In the genomic region with DNA sequence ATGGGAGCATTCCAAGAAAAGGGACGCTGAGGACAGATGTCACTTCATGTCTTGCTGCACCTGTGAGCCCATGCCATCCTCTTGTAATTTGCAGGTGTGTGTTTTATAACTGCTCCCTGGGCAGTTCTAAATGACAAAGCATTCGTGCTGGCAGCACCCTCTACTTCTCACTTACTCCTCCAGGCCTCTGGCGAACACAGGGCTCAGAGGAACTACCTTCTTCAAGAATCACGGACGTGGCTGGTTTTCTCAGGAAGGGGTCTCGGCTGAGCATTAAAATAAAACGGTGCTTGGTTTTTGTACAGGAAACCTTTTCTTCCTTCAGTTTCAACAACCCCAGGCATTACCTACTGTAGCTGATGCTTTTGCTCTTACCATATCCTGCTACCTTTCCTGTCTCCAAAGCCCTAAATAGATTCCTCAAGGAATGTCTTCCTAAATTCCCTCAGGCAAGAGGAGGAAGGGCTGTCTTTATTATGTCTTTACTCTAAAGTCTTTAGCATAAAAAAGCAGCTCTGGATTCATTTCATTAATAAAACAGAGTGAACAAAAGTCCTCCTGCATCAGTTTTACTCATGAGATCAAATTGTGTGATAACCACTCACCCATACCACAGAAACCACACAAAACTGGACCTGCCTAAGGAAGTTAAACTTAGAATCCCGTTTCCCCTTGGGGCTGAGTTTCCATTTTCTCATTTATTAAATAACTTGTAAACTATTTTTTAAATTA, we compare ENCODE assay signal across 14 cellular contexts.
DNase-seq lines count a peak whose midpoint lies in the region; ATAC-seq and TF ChIP-seq lines count a peak whose summit lies in the region.
"Had no signal": no experiment of that assay in that cellular context is flagged by ENCODE, and none has a peak within 500 bp of the region (broad histone marks: within the 10 kb centered on the region; RNA-seq: fewer than 3 reads in every experiment).

No MANE protein-coding gene starts in this region.

- H3K4me3 Mint-ChIP-seq in WTC11 = no peak overlapping the region

- POLR2A ChIA-PET in WTC11 (lab: Charles Lee) = no interaction called here

- H3K9me3 Mint-ChIP-seq in WTC11 = peaks cover 9% of the 10 kb centered on the region; the same call in 1 of the 2 replicates

- peak; percentile 10 for DNase-seq in GM04504 (ENCODE audit: low read depth)
- peak; percentile 13 for DNase-seq in NAMALWA (ENCODE audit: low spot score)
- DNase-seq in WTC11 (ENCODE audit: low spot score) = no peak
- DNase-seq in myocyte (ENCODE audit: low read depth) = peak; percentile 59
- no peak for DNase-seq in kidney glomerular epithelial cell (lab: John Stamatoyannopoulos, UW)
- no peak for DNase-seq in iPS-NIHi7 (ENCODE audit: extremely low spot score)
- DNase-seq: activated CD8-positive, alpha-beta memory T cell treated with anti-CD3 and anti-CD28 coated beads, Interleukin-2, amount 50 U/mL, for 48 hours; anterior cingulate cortex; effector memory CD4-positive, alpha-beta T cell; NCI-H146; NCI-H82; stimulated activated naive CD4-positive, alpha-beta T cell treated with Interleukin-2 at 50 U/mL for 16 hours had no signal

- ATAC-seq in WTC11 = peak; percentile 85
- ATAC-seq in GM21367 (IDR thresholded peaks at IDR 0.05; ENCODE audit: unreplicated experiment) = no peak
- no peak for ATAC-seq in HG03342 (IDR thresholded peaks at IDR 0.05; ENCODE audit: unreplicated experiment)

- no peak for TF ChIP-seq CTCF in WTC11 (IDR thresholded peaks at IDR 0.05)

- peaks cover 5% of the 10 kb centered on the region for H3K36me3 Mint-ChIP-seq in WTC11

- H3K4me1 Mint-ChIP-seq in WTC11 = peaks cover 19% of the 10 kb centered on the region

- H3K27me3 Mint-ChIP-seq in WTC11 (ENCODE audit: low read depth) = no peaks in the 10 kb centered on the region; the same call in 1 of the 2 replicates

- CTCF ChIA-PET in WTC11 (lab: Charles Lee) = interaction anchor here (1.0 kb wide), 1 partner anchor 39 kb away, joined by 3 read pairs; no protein-coding TSS in a partner anchor

- peak overlapping the region; percentile 71 for H3K27ac Mint-ChIP-seq in WTC11

TF ChIP-seq in WTC11, 78 proteins besides CTCF, POLR2A, EP300 and RAD21:
- TF ChIP-seq ZBTB21 (CRISPR knock-in tag; IDR thresholded peaks at IDR 0.05; ENCODE audit: borderline replicate concordance) = no peak
- no peak for TF ChIP-seq CBFB (CRISPR knock-in tag; IDR thresholded peaks at IDR 0.05; ENCODE audit: low read depth)
- TF ChIP-seq, protein P1, sequence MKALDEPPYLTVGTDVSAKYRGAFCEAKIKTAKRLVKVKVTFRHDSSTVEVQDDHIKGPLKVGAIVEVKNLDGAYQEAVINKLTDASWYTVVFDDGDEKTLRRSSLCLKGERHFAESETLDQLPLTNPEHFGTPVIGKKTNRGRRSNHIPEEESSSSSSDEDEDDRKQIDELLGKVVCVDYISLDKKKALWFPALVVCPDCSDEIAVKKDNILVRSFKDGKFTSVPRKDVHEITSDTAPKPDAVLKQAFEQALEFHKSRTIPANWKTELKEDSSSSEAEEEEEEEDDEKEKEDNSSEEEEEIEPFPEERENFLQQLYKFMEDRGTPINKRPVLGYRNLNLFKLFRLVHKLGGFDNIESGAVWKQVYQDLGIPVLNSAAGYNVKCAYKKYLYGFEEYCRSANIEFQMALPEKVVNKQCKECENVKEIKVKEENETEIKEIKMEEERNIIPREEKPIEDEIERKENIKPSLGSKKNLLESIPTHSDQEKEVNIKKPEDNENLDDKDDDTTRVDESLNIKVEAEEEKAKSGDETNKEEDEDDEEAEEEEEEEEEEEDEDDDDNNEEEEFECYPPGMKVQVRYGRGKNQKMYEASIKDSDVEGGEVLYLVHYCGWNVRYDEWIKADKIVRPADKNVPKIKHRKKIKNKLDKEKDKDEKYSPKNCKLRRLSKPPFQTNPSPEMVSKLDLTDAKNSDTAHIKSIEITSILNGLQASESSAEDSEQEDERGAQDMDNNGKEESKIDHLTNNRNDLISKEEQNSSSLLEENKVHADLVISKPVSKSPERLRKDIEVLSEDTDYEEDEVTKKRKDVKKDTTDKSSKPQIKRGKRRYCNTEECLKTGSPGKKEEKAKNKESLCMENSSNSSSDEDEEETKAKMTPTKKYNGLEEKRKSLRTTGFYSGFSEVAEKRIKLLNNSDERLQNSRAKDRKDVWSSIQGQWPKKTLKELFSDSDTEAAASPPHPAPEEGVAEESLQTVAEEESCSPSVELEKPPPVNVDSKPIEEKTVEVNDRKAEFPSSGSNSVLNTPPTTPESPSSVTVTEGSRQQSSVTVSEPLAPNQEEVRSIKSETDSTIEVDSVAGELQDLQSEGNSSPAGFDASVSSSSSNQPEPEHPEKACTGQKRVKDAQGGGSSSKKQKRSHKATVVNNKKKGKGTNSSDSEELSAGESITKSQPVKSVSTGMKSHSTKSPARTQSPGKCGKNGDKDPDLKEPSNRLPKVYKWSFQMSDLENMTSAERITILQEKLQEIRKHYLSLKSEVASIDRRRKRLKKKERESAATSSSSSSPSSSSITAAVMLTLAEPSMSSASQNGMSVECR (CRISPR knock-in tag; IDR thresholded peaks at IDR 0.05; ENCODE audit: borderline replicate concordance) = no peak
- TF ChIP-seq HMGXB4 (CRISPR knock-in tag; IDR thresholded peaks at IDR 0.05) = no peak
- TF ChIP-seq RELA (CRISPR knock-in tag; IDR thresholded peaks at IDR 0.05; ENCODE audit: borderline replicate concordance) = no peak
- no peak for TF ChIP-seq FOXJ3 (CRISPR knock-in tag; IDR thresholded peaks at IDR 0.05; ENCODE audit: borderline replicate concordance)
- no peak for TF ChIP-seq USF2 (CRISPR knock-in tag; IDR thresholded peaks at IDR 0.05)

Comparison
In these comparisons a context has a peak if more than half of its experiments do, and no peak if none do; other contexts are left out.
1. DNase-seq: peak in GM04504 (single experiment), NAMALWA (single experiment) and myocyte (single experiment); none in WTC11 (single experiment), kidney glomerular epithelial cell (single experiment) and iPS-NIHi7 (single experiment).